1 cellular context compared by ENCODE assay signal in the genomic region with DNA sequence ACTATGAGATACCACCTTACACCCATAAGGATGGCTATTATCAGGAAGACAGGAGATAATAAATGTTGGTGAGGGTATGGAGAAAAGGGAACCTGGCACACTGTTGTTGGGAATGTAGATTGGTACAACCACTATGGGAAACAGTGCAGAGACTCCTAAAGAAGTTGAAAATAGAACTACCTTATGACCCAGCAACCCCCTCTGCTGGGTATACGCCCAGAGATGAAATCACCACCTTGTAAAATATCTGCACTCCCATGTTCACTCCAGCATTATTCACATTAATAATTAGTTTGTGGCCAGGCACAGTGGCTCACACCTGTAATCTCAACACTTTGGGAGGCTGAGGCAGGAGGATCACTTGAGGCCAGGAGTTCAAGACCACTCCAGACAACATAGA.
TF ChIP-seq lines count a peak whose summit lies in the region.

No MANE protein-coding gene starts in this region.

TF ChIP-seq in K562, 482 proteins besides CTCF, POLR2A, EP300 and RAD21:
- TF ChIP-seq, protein P1, sequence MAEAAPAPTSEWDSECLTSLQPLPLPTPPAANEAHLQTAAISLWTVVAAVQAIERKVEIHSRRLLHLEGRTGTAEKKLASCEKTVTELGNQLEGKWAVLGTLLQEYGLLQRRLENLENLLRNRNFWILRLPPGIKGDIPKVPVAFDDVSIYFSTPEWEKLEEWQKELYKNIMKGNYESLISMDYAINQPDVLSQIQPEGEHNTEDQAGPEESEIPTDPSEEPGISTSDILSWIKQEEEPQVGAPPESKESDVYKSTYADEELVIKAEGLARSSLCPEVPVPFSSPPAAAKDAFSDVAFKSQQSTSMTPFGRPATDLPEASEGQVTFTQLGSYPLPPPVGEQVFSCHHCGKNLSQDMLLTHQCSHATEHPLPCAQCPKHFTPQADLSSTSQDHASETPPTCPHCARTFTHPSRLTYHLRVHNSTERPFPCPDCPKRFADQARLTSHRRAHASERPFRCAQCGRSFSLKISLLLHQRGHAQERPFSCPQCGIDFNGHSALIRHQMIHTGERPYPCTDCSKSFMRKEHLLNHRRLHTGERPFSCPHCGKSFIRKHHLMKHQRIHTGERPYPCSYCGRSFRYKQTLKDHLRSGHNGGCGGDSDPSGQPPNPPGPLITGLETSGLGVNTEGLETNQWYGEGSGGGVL (CRISPR knock-in tag; IDR thresholded peaks at IDR 0.05): no peak
- TF ChIP-seq ZNF124 (CRISPR knock-in tag; IDR thresholded peaks at IDR 0.05) (no peak), PURB (CRISPR knock-in tag; IDR thresholded peaks at IDR 0.05; ENCODE audit: low read depth) (no peak), ZNF431 (CRISPR knock-in tag; IDR thresholded peaks at IDR 0.05) (no peak), BDP1 (IDR thresholded peaks at IDR 0.05; ENCODE audit: insufficient read depth, insufficient read length) (no peak), ZNF586 (CRISPR knock-in tag; conservative IDR thresholded peaks at IDR 0.05) (no peak), HLTF (IDR thresholded peaks at IDR 0.05) (no peak), PPARD (CRISPR knock-in tag; IDR thresholded peaks at IDR 0.05) (no peak), ZSCAN29 (IDR thresholded peaks at IDR 0.05) (no peak), PCBP1 (IDR thresholded peaks at IDR 0.05; ENCODE audit: low read depth, low read length, poor library complexity, severe bottlenecking) (no peak), RCOR1 (IDR thresholded peaks at IDR 0.05; ENCODE audit: borderline replicate concordance in 1 of 2, low read depth in 2 of 2, low read length in 2 of 2) (no peak), HNRNPK (IDR thresholded peaks at IDR 0.05; ENCODE audit: low read depth, low read length, poor library complexity, severe bottlenecking) (no peak), SAFB (IDR thresholded peaks at IDR 0.05; ENCODE audit: borderline replicate concordance, low read depth, low read length) (no peak)
- TF ChIP-seq, protein P2, sequence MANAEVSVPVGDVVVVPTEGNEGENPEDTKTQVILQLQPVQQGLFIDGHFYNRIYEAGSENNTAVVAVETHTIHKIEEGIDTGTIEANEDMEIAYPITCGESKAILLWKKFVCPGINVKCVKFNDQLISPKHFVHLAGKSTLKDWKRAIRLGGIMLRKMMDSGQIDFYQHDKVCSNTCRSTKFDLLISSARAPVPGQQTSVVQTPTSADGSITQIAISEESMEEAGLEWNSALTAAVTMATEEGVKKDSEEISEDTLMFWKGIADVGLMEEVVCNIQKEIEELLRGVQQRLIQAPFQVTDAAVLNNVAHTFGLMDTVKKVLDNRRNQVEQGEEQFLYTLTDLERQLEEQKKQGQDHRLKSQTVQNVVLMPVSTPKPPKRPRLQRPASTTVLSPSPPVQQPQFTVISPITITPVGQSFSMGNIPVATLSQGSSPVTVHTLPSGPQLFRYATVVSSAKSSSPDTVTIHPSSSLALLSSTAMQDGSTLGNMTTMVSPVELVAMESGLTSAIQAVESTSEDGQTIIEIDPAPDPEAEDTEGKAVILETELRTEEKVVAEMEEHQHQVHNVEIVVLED (CRISPR knock-in tag; IDR thresholded peaks at IDR 0.05): no peak
- TF ChIP-seq, protein P3, sequence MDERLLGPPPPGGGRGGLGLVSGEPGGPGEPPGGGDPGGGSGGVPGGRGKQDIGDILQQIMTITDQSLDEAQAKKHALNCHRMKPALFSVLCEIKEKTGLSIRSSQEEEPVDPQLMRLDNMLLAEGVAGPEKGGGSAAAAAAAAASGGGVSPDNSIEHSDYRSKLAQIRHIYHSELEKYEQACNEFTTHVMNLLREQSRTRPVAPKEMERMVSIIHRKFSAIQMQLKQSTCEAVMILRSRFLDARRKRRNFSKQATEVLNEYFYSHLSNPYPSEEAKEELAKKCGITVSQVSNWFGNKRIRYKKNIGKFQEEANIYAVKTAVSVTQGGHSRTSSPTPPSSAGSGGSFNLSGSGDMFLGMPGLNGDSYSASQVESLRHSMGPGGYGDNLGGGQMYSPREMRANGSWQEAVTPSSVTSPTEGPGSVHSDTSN (CRISPR knock-in tag; IDR thresholded peaks at IDR 0.05; ENCODE audit: low read depth): no peak
- TF ChIP-seq, protein P3 (tag; conservative IDR thresholded peaks at IDR 0.05; ENCODE audit: low read depth): no peak
- TF ChIP-seq, protein P4, sequence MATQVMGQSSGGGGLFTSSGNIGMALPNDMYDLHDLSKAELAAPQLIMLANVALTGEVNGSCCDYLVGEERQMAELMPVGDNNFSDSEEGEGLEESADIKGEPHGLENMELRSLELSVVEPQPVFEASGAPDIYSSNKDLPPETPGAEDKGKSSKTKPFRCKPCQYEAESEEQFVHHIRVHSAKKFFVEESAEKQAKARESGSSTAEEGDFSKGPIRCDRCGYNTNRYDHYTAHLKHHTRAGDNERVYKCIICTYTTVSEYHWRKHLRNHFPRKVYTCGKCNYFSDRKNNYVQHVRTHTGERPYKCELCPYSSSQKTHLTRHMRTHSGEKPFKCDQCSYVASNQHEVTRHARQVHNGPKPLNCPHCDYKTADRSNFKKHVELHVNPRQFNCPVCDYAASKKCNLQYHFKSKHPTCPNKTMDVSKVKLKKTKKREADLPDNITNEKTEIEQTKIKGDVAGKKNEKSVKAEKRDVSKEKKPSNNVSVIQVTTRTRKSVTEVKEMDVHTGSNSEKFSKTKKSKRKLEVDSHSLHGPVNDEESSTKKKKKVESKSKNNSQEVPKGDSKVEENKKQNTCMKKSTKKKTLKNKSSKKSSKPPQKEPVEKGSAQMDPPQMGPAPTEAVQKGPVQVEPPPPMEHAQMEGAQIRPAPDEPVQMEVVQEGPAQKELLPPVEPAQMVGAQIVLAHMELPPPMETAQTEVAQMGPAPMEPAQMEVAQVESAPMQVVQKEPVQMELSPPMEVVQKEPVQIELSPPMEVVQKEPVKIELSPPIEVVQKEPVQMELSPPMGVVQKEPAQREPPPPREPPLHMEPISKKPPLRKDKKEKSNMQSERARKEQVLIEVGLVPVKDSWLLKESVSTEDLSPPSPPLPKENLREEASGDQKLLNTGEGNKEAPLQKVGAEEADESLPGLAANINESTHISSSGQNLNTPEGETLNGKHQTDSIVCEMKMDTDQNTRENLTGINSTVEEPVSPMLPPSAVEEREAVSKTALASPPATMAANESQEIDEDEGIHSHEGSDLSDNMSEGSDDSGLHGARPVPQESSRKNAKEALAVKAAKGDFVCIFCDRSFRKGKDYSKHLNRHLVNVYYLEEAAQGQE (CRISPR knock-in tag; IDR thresholded peaks at IDR 0.05; ENCODE audit: low read depth): no peak
- TF ChIP-seq, protein P5, sequence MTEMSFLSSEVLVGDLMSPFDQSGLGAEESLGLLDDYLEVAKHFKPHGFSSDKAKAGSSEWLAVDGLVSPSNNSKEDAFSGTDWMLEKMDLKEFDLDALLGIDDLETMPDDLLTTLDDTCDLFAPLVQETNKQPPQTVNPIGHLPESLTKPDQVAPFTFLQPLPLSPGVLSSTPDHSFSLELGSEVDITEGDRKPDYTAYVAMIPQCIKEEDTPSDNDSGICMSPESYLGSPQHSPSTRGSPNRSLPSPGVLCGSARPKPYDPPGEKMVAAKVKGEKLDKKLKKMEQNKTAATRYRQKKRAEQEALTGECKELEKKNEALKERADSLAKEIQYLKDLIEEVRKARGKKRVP (CRISPR knock-in tag; IDR thresholded peaks at IDR 0.05): no peak
- TF ChIP-seq, protein P6, sequence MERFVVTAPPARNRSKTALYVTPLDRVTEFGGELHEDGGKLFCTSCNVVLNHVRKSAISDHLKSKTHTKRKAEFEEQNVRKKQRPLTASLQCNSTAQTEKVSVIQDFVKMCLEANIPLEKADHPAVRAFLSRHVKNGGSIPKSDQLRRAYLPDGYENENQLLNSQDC (CRISPR knock-in tag; IDR thresholded peaks at IDR 0.05): no peak
- TF ChIP-seq, protein P7, sequence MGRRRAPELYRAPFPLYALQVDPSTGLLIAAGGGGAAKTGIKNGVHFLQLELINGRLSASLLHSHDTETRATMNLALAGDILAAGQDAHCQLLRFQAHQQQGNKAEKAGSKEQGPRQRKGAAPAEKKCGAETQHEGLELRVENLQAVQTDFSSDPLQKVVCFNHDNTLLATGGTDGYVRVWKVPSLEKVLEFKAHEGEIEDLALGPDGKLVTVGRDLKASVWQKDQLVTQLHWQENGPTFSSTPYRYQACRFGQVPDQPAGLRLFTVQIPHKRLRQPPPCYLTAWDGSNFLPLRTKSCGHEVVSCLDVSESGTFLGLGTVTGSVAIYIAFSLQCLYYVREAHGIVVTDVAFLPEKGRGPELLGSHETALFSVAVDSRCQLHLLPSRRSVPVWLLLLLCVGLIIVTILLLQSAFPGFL (CRISPR knock-in tag; IDR thresholded peaks at IDR 0.05): no peak
- TF ChIP-seq, protein P8, sequence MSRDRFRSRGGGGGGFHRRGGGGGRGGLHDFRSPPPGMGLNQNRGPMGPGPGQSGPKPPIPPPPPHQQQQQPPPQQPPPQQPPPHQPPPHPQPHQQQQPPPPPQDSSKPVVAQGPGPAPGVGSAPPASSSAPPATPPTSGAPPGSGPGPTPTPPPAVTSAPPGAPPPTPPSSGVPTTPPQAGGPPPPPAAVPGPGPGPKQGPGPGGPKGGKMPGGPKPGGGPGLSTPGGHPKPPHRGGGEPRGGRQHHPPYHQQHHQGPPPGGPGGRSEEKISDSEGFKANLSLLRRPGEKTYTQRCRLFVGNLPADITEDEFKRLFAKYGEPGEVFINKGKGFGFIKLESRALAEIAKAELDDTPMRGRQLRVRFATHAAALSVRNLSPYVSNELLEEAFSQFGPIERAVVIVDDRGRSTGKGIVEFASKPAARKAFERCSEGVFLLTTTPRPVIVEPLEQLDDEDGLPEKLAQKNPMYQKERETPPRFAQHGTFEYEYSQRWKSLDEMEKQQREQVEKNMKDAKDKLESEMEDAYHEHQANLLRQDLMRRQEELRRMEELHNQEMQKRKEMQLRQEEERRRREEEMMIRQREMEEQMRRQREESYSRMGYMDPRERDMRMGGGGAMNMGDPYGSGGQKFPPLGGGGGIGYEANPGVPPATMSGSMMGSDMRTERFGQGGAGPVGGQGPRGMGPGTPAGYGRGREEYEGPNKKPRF (IDR thresholded peaks at IDR 0.05; ENCODE audit: low read depth, low read length): no peak
